Comparison of ENCODE assay signal across 16 cellular contexts in the genomic region with DNA sequence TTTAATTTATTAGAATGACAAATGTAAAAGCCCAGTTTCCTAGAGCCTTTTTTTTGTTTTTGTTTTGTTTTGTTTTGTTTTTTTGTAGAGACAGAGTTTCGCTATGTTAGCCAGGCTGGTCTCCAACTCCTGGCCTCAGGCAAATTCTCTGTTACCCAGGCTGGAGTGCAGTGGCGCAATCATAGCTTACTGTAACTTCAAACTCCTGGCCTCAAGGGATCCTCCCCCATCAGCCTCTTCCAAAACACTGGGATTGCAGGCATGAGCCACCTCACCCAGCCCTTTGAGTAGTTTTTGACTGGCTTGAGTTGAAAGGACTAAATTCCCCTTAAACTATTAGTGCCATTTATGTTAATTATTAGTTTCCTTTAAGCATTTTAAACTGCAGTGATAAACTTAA. TPM values are rescaled to one million over a fixed set of nuclear protein-coding genes. Genes with fewer than 3 reads are reported as not detected.
A peak's percentile ranks its signal among the peaks of the same experiment; 100 is the strongest.
DNase-seq lines count a peak whose midpoint lies in the region; ATAC-seq and TF ChIP-seq lines count a peak whose summit lies in the region.
"Had no signal": no experiment of that assay in that cellular context is flagged by ENCODE, and none has a peak within 500 bp of the region (broad histone marks: within the 10 kb centered on the region; RNA-seq: fewer than 3 reads in every experiment).

No MANE protein-coding gene starts in this region.

- no peak for TF ChIP-seq CTCF in epithelial cell of esophagus (IDR thresholded peaks at IDR 0.05; ENCODE audit: insufficient read depth, low read depth, low read length, missing control alignments)
- TF ChIP-seq CTCF in mucosa of descending colon (IDR thresholded peaks at IDR 0.05): no peak

- intact Hi-C loops in mucosa of descending colon (cut with DNase I, micrococcal nuclease): no loop called here

- no peaks in the 10 kb centered on the region for H3K4me1 ChIP-seq in mucosa of descending colon (ENCODE audit: low read depth)
- H3K4me1 ChIP-seq: gastrocnemius medialis, left ventricle myocardium inferior had no signal

- H3K9me3 ChIP-seq in mucosa of descending colon: no peaks in the 10 kb centered on the region
- H3K9me3 ChIP-seq: gastrocnemius medialis, left ventricle myocardium inferior, ovary had no signal

- ATAC-seq in mucosa of descending colon: no peak
- ATAC-seq in GM21825 (IDR thresholded peaks at IDR 0.05; ENCODE audit: unreplicated experiment): no peak
- ATAC-seq: activated naive CD8-positive, alpha-beta T cell treated with anti-CD3 and anti-CD28 coated beads, Interleukin-2, amount 50 U/mL, for 24 hours; gastrocnemius medialis had no signal

- H3K36me3 ChIP-seq in mucosa of descending colon (ENCODE audit: low read depth): no peaks in the 10 kb centered on the region
- H3K36me3 ChIP-seq: gastrocnemius medialis, left ventricle myocardium inferior, ovary had no signal

- H3K4me3 ChIP-seq in epithelial cell of esophagus (ENCODE audit: low read length) (no peak overlapping the region), mucosa of descending colon (no peak overlapping the region)
- H3K4me3 ChIP-seq: gastrocnemius medialis, left ventricle myocardium inferior, ovary had no signal

- DNase-seq in ELF-1 (ENCODE audit: low read depth, low spot score): peak; percentile 83
- DNase-seq in NCI-H226: peak; percentile 88
- peak; percentile 46 for DNase-seq in epithelial cell of esophagus (ENCODE audit: low read depth)
- DNase-seq in renal cortical epithelial cell (ENCODE audit: low read depth): peak; percentile 70
- DNase-seq in mucosa of descending colon: no peak
- no peak for DNase-seq in effector CD8-positive, alpha-beta T cell (lab: John Stamatoyannopoulos, UW)
- DNase-seq: activated CD8-positive, alpha-beta memory T cell treated with anti-CD3 and anti-CD28 coated beads for 24 hours; activated naive CD8-positive, alpha-beta T cell treated with anti-CD3 and anti-CD28 coated beads, Interleukin-2, amount 50 U/mL, for 24 hours; effector memory CD4-positive, alpha-beta T cell; left ventricle myocardium inferior; NCI-H187; NK-92 treated with Interleukin-12 subunit alpha and Interleukin-12 subunit beta, amount 100 ng/mL, for 24 hours; ovary; stimulated activated CD4-positive, alpha-beta T cell treated with anti-CD3 and anti-CD28 coated beads, Interleukin-2, amount 100 ng/mL, for 48 hours had no signal

RNA-seq across cellular contexts. Expression of gene ZBTB18, which starts 28.8 kb away (rescaled TPM):
- total RNA-seq in renal cortical epithelial cell (10.8 and 16.3 TPM in 2 replicates), mucosa of descending colon (10 to 100 TPM; 14.8 to 25.2 (median 19.9) TPM)

Comparison
In these comparisons a context has a peak if more than half of its experiments do, and no peak if none do; other contexts are left out.
1. DNase-seq: peak in ELF-1 (single experiment), NCI-H226 (single experiment), epithelial cell of esophagus (single experiment) and renal cortical epithelial cell (single experiment); none in mucosa of descending colon (0 of 3) and effector CD8-positive, alpha-beta T cell (single experiment).